26 cellular contexts compared by ENCODE assay signal in the genomic region with DNA sequence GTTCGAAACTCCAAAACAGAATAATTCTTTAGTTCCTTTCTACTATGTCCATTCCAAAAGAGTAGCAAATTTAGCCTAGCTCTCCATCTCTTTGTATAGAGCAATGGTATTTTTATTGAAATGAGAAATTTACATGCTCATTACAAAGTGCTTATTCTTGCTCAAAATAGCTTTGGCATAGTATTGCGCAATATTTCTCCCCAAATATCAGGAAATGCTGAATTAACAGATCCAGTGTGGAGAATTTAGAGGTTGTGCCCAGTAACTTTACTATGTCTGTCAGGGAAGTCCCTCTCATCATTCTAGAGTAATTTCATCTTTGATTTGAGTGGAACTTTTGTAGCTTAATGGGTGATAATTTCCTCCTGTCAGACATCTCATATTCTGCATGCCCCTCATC.
"Had no signal": no experiment of that assay in that cellular context is flagged by ENCODE, and none has a peak within 500 bp of the region (broad histone marks: within the 10 kb centered on the region; RNA-seq: fewer than 3 reads in every experiment).

No MANE protein-coding gene starts in this region.

- DNase-seq: islet precursor cell; left ventricle myocardium inferior; mesendoderm; naive B cell; natural killer cell; ovary; stimulated activated CD4-positive, alpha-beta T cell treated with anti-CD3 and anti-CD28 coated beads, Interleukin-12 subunit alpha, Interleukin-12 subunit beta, amount 100 ng/mL, for 4 hours; stimulated activated CD4-positive, alpha-beta T cell treated with anti-CD3 and anti-CD28 coated beads, Interleukin-15, amount 100 ng/mL, for 24 hours; stimulated activated CD4-positive, alpha-beta T cell treated with anti-CD3 and anti-CD28 coated beads, Interleukin-2, amount 100 ng/mL, for 24 hours; stimulated activated CD4-positive, alpha-beta T cell treated with anti-CD3 and anti-CD28 coated beads, Interleukin-4, amount 100 ng/mL, for 1 hour; stimulated activated naive CD4-positive, alpha-beta T cell; tibial artery; trophoblast cell; upper lobe of right lung had no signal

- H3K36me3 ChIP-seq: left ventricle myocardium inferior, ovary, right atrium auricular region, suprapubic skin, thoracic aorta, tibial artery, upper lobe of right lung had no signal

- H3K27ac ChIP-seq: hepatocyte, left ventricle myocardium inferior, ovary, right atrium auricular region, skin epidermis, suprapubic skin, thoracic aorta, tibial artery, upper lobe of right lung had no signal

- H3K27me3 Mint-ChIP-seq: naive B cell; progenitor cell of endocrine pancreas; stimulated activated naive CD8-positive, alpha-beta T cell treated with anti-CD3 and anti-CD28 coated beads, Interleukin-15, Interleukin-2, amounts not matched to agents 100 ng/mL and 50 ng/mL, for 24 hours had no signal

- H3K9me3 ChIP-seq: ovary, right atrium auricular region, suprapubic skin, thoracic aorta, tibial artery, upper lobe of right lung had no signal

- H3K36me3 Mint-ChIP-seq: mesothelial cell of epicardium; naive B cell; natural killer cell; stimulated activated effector memory CD8-positive, alpha-beta T cell treated with anti-CD3 and anti-CD28 coated beads, Interleukin-12 subunit alpha, Interleukin-12 subunit beta, amount 100 ng/mL, for 72 hours had no signal

- H3K4me3 ChIP-seq: hepatocyte, left ventricle myocardium inferior, lung, ovary, right atrium auricular region, skin epidermis, suprapubic skin, thoracic aorta, tibial artery, upper lobe of right lung had no signal

- H3K4me3 Mint-ChIP-seq: mesothelial cell of epicardium; naive B cell; natural killer cell; stimulated activated effector memory CD8-positive, alpha-beta T cell treated with anti-CD3 and anti-CD28 coated beads, Interleukin-12 subunit alpha, Interleukin-12 subunit beta, amount 100 ng/mL, for 72 hours; stimulated activated naive CD8-positive, alpha-beta T cell treated with anti-CD3 and anti-CD28 coated beads, Interleukin-15, Interleukin-2, amounts not matched to agents 100 ng/mL and 50 ng/mL, for 24 hours had no signal

- H3K4me1 Mint-ChIP-seq: naive B cell; natural killer cell; stimulated activated effector memory CD8-positive, alpha-beta T cell treated with anti-CD3 and anti-CD28 coated beads, Interleukin-12 subunit alpha, Interleukin-12 subunit beta, amount 100 ng/mL, for 72 hours had no signal

- H3K4me1 ChIP-seq: left ventricle myocardium inferior, right atrium auricular region, suprapubic skin, tibial artery, upper lobe of right lung had no signal

- H3K79me2 ChIP-seq: hepatocyte had no signal

- H3K27ac Mint-ChIP-seq: mesothelial cell of epicardium; naive B cell; natural killer cell; progenitor cell of endocrine pancreas; stimulated activated effector memory CD8-positive, alpha-beta T cell treated with anti-CD3 and anti-CD28 coated beads, Interleukin-12 subunit alpha, Interleukin-12 subunit beta, amount 100 ng/mL, for 72 hours; stimulated activated naive CD8-positive, alpha-beta T cell treated with anti-CD3 and anti-CD28 coated beads, Interleukin-15, Interleukin-2, amounts not matched to agents 100 ng/mL and 50 ng/mL, for 24 hours had no signal

- ATAC-seq: natural killer cell; sciatic nerve; stimulated activated effector memory CD8-positive, alpha-beta T cell treated with anti-CD3 and anti-CD28 coated beads, Interleukin-12 subunit alpha, Interleukin-12 subunit beta, amount 100 ng/mL, for 72 hours; upper lobe of right lung had no signal

- FAIRE-seq: urothelium cell line had no signal

- H2AFZ ChIP-seq: hepatocyte had no signal

- H3K4me2 ChIP-seq: hepatocyte had no signal

- H3K27me3 ChIP-seq: hepatocyte, ovary, right atrium auricular region, suprapubic skin, tibial artery, upper lobe of right lung had no signal
